21 cellular contexts compared by ENCODE assay signal in genomic region chr10:71280825-71281224, GRCh38.
"Had no signal": no experiment of that assay in that cellular context is flagged by ENCODE, and none has a peak within 500 bp of the region (broad histone marks: within the 10 kb centered on the region; RNA-seq: fewer than 3 reads in every experiment).

No MANE protein-coding gene starts in this region.

- H3K27me3 ChIP-seq: esophagus squamous epithelium, neural progenitor cell, right atrium auricular region, upper lobe of left lung had no signal

- H3K4me3 ChIP-seq: esophagus squamous epithelium, lower lobe of right lung, neural progenitor cell, right atrium auricular region, upper lobe of left lung had no signal

- H3K9me3 Mint-ChIP-seq: activated naive CD4-positive, alpha-beta T cell treated with anti-CD3 and anti-CD28 coated beads, Interleukin-2, amount 50 U/mL, for 72 hours; activated T-cell treated with anti-CD3 and anti-CD28 coated beads, Interleukin-2, amount 50 U/mL, for 72 hours; naive thymus-derived CD8-positive, alpha-beta T cell; neural progenitor cell; T-helper 2 cell treated with Interferon-gamma antibody and Interleukin-4, amounts not matched to agents 5 μg/mL and 100 μg/mL, for 36 hours had no signal

- H3K9me3 ChIP-seq: esophagus squamous epithelium, lower lobe of right lung, right atrium auricular region, upper lobe of left lung had no signal

- H3K9ac ChIP-seq: neural progenitor cell had no signal

- H3K27ac ChIP-seq: epithelial cell of prostate, esophagus squamous epithelium, lower lobe of right lung, neural progenitor cell, right atrium auricular region, upper lobe of left lung had no signal

- H3K27me3 Mint-ChIP-seq: activated CD4-positive, alpha-beta T cell treated with anti-CD3 and anti-CD28 coated beads for 36 hours had no signal

- H3K4me3 Mint-ChIP-seq: activated CD4-positive, alpha-beta T cell treated with anti-CD3 and anti-CD28 coated beads for 36 hours; activated T-cell treated with anti-CD3 and anti-CD28 coated beads, Interleukin-2, amount 50 U/mL, for 72 hours; naive thymus-derived CD8-positive, alpha-beta T cell; neural progenitor cell; T-helper 2 cell treated with Interferon-gamma antibody and Interleukin-4, amounts not matched to agents 5 μg/mL and 100 μg/mL, for 36 hours had no signal

- H3K4me1 Mint-ChIP-seq: activated CD4-positive, alpha-beta T cell treated with anti-CD3 and anti-CD28 coated beads for 36 hours had no signal

- H3K36me3 Mint-ChIP-seq: activated naive CD4-positive, alpha-beta T cell treated with anti-CD3 and anti-CD28 coated beads, Interleukin-2, amount 50 U/mL, for 72 hours; naive thymus-derived CD8-positive, alpha-beta T cell; neural progenitor cell had no signal

- H3K4me1 ChIP-seq: esophagus squamous epithelium, lower lobe of right lung, upper lobe of left lung had no signal

- H3K36me3 ChIP-seq: neural progenitor cell had no signal

- H2AFZ ChIP-seq: neural progenitor cell had no signal

- DNase-seq: activated CD4-positive, alpha-beta T cell treated with anti-CD3 and anti-CD28 coated beads for 36 hours; activated CD4-positive, CD25-positive, alpha-beta regulatory T cell; activated naive CD4-positive, alpha-beta T cell; activated T-cell treated with anti-CD3 and anti-CD28 coated beads for 4 hours; activated T-cell treated with anti-CD3 and anti-CD28 coated beads, Interleukin-2, amount 50 U/mL, for 72 hours; dermis blood vessel endothelial cell; effector CD4-positive, alpha-beta T cell; esophagus squamous epithelium; kidney glomerular epithelial cell; lower lobe of right lung; mesenchymal stem cell; naive thymus-derived CD8-positive, alpha-beta T cell; occipital lobe; stimulated activated naive CD8-positive, alpha-beta T cell treated with anti-CD3 and anti-CD28 coated beads, Interleukin-15, Interleukin-2, amounts not matched to agents 100 U/mL and 50 U/mL, for 24 hours; upper lobe of left lung had no signal

- H3K4me2 ChIP-seq: neural progenitor cell had no signal

- ATAC-seq: activated CD4-positive, alpha-beta T cell treated with anti-CD3 and anti-CD28 coated beads for 36 hours; activated naive CD4-positive, alpha-beta T cell treated with anti-CD3 and anti-CD28 coated beads, Interleukin-2, amount 50 U/mL, for 72 hours; activated T-cell treated with anti-CD3 and anti-CD28 coated beads, Interleukin-2, amount 50 U/mL, for 72 hours; left lobe of liver; lower lobe of right lung; naive thymus-derived CD8-positive, alpha-beta T cell; stimulated activated naive CD8-positive, alpha-beta T cell treated with anti-CD3 and anti-CD28 coated beads, Interleukin-15, Interleukin-2, amounts not matched to agents 100 U/mL and 50 U/mL, for 24 hours had no signal

- H3K27ac Mint-ChIP-seq: activated CD4-positive, alpha-beta T cell treated with anti-CD3 and anti-CD28 coated beads for 36 hours; activated T-cell treated with anti-CD3 and anti-CD28 coated beads, Interleukin-2, amount 50 U/mL, for 72 hours; naive thymus-derived CD8-positive, alpha-beta T cell; neural progenitor cell; T-helper 2 cell treated with Interferon-gamma antibody and Interleukin-4, amounts not matched to agents 5 μg/mL and 100 μg/mL, for 36 hours had no signal
